Comparison of ENCODE assay signal across 20 cellular contexts in genomic region chr9:98482248-98482647, GRCh38.
"Had no signal": no experiment of that assay in that cellular context is flagged by ENCODE, and none has a peak within 500 bp of the region (broad histone marks: within the 10 kb centered on the region; RNA-seq: fewer than 3 reads in every experiment).

No MANE protein-coding gene starts in this region.

- H3K4me3 ChIP-seq: breast epithelium, heart right ventricle, left ventricle myocardium inferior, psoas muscle, right lobe of liver, upper lobe of left lung had no signal

- DNase-seq: activated CD4-positive, alpha-beta T cell treated with anti-CD3 and anti-CD28 coated beads, Interleukin-2, amount 50 U/mL, for 48 hours; activated CD4-positive, CD25-positive, alpha-beta regulatory T cell treated with anti-CD3 and anti-CD28 coated beads, Interleukin-2, amount 50 U/mL, for 72 hours; activated CD8-positive, alpha-beta memory T cell treated with anti-CD3 and anti-CD28 coated beads, Interleukin-2, amount 10 ng/mL, durations not matched to agents 7 days and 5 days; activated effector memory CD4-positive, alpha-beta T cell treated with anti-CD3 and anti-CD28 coated beads, Interleukin-2, amount 50 U/mL, for 16 hours; activated T-cell treated with anti-CD3 and anti-CD28 coated beads, Interleukin-2, amount 50 U/mL, for 4 hours; amygdala; heart right ventricle; kidney; left ventricle myocardium inferior; occipital lobe; psoas muscle; right lobe of liver; stimulated activated CD4-positive, alpha-beta T cell treated with anti-CD3 and anti-CD28 coated beads, Interleukin-2, amount 100 ng/mL, for 24 hours; stimulated activated naive CD4-positive, alpha-beta T cell; substantia nigra; upper lobe of left lung had no signal

- H3K27ac ChIP-seq: breast epithelium, heart right ventricle, left ventricle myocardium inferior, psoas muscle, right lobe of liver, upper lobe of left lung had no signal

- ATAC-seq: activated CD8-positive, alpha-beta memory T cell treated with anti-CD3 and anti-CD28 coated beads, Interleukin-2, amount 10 ng/mL, durations not matched to agents 7 days and 5 days; activated naive CD4-positive, alpha-beta T cell treated with anti-CD3 and anti-CD28 coated beads, Interleukin-2, amount 50 U/mL, for 72 hours; activated T-cell treated with anti-CD3 and anti-CD28 coated beads, Interleukin-2, amount 50 U/mL, for 4 hours; esophagus mucosa; heart right ventricle; natural killer cell treated with Interleukin-12 subunit alpha and Interleukin-12 subunit beta and Interleukin-15 and Interleukin-18, amount 100 ng/mL, for 72 hours; psoas muscle; right lobe of liver had no signal
